ENCODE assay signal across 1 cellular context in the genomic region with DNA sequence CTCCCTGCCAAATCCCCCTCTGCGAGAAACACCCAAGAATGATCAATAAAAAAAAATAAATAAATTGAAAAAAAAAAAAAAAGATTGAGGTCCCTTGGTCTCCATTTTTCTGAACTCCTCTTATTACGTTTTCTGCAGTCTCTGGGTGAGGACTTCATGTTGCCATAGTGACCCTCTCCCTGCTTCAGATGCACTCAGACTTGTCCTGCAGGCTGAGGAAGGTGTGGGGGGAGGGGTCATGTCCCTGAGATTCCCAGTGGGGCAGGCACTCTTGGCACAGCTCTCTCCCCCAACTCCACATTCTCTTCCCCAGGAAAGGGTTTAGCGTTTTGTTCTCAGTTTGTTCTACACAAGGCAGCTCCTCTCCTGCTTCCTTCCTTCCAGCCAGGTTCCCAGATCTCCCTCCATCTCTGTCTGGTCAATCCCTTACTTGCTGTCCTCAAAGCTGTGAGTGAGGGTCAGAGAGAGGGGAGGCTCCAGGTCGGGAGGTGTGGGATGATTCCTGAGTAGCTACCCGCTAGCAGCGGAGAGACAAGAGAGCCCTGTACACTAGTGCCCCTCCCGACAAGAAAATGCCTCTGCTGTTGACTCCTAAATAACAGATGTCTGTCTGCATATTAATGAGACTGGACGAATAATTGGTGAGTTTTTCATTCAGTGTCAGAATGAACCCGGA.
TF ChIP-seq lines count a peak whose summit lies in the region.

No MANE protein-coding gene starts in this region.

TF ChIP-seq in HEK293, 187 proteins besides CTCF, POLR2A, EP300 and RAD21 (continued from another document):
- TF ChIP-seq ZXDB (tag by site-specific recombination; IDR thresholded peaks at IDR 0.05) = no peak
- peak; percentile 73 for TF ChIP-seq ZBTB17 (tag by site-specific recombination; IDR thresholded peaks at IDR 0.05)
- no peak for TF ChIP-seq KLF1 (tag by site-specific recombination; IDR thresholded peaks at IDR 0.05)
- no peak for TF ChIP-seq ZNF416 (tag by site-specific recombination; IDR thresholded peaks at IDR 0.05)
- no peak for TF ChIP-seq ZNF221 (tag by site-specific recombination; IDR thresholded peaks at IDR 0.05; ENCODE audit: borderline replicate concordance)
